In genomic region chr7:68576366-68576765, GRCh38 we compare ENCODE assay signal across 16 cellular contexts.
"Had no signal": no experiment of that assay in that cellular context is flagged by ENCODE, and none has a peak within 500 bp of the region (broad histone marks: within the 10 kb centered on the region; RNA-seq: fewer than 3 reads in every experiment).

No MANE protein-coding gene starts in this region.

- H3K9ac ChIP-seq: SK-N-SH had no signal

- H3K9me3 ChIP-seq: MG63, SK-N-SH had no signal

- H3K27ac ChIP-seq: RWPE1 had no signal

- H3K9me2 ChIP-seq: SK-N-SH had no signal

- H3K36me3 ChIP-seq: MG63 had no signal

- H3K4me3 ChIP-seq: MG63 had no signal

- H3K4me2 ChIP-seq: SK-N-SH had no signal

- H3K27me3 ChIP-seq: MG63 had no signal

- DNase-seq: KBM-7, MG63, NCI-H1092 treated with DMSO at 0.1 percent for 48 hours, NCI-H1436, NCI-H187, NCI-H2029, NCI-H2081 treated with DMSO at 0.1 percent for 48 hours, NCI-H345, NCI-H446 treated with DMSO at 0.1 percent for 48 hours, NCI-H524, NCI-H748 treated with DMSO at 0.1 percent for 48 hours, SHP77, SK-N-SH, SW 1271, T-cell had no signal
